Comparison of ENCODE assay signal across 18 cellular contexts in genomic region chr13:24893863-24894262, GRCh38.
DNase-seq lines count a peak whose midpoint lies in the region; ATAC-seq, FAIRE-seq and TF ChIP-seq lines count a peak whose summit lies in the region.
"Had no signal": no experiment of that assay in that cellular context is flagged by ENCODE, and none has a peak within 500 bp of the region (broad histone marks: within the 10 kb centered on the region; RNA-seq: fewer than 3 reads in every experiment).

No MANE protein-coding gene starts in this region.

- H3K27ac ChIP-seq in HUES6 (ENCODE audit: low read depth, low read length) (no peak overlapping the region), HepG2 (ENCODE audit: extremely low read length, insufficient read depth, low read length) (no peak overlapping the region), uterus (no peak overlapping the region)
- H3K27ac ChIP-seq: Peyer's patch, SJSA1 had no signal

- H3K27ac Mint-ChIP-seq in activated CD8-positive, alpha-beta T cell treated with anti-CD3 and anti-CD28 coated beads, Interleukin-2, amount 10 ng/mL, durations not matched to agents 7 days and 5 days = peak overlapping the region; percentile 10
- no peak overlapping the region for H3K27ac Mint-ChIP-seq in activated CD8-positive, alpha-beta T cell treated with anti-CD3 and anti-CD28 coated beads for 36 hours
- no peak overlapping the region for H3K27ac Mint-ChIP-seq in activated CD4-positive, alpha-beta memory T cell treated with anti-CD3 and anti-CD28 coated beads, Interleukin-2, amount 10 ng/mL, durations not matched to agents 7 days and 5 days

- FAIRE-seq in HepG2 (lab: Jason Lieb, UNC) = no peak
- FAIRE-seq: G401.6, HTR-8/SVneo had no signal

- H2AFZ ChIP-seq in HepG2 (ENCODE audit: low read length) = no peak overlapping the region

- H3K79me2 ChIP-seq in HepG2 (ENCODE audit: insufficient read depth, low read length) = no peaks in the 10 kb centered on the region

- POLR2A ChIA-PET in activated CD8-positive, alpha-beta T cell treated with anti-CD3 and anti-CD28 coated beads, Interleukin-2, amount 10 ng/mL, durations not matched to agents 7 days and 5 days (lab: Charles Lee) = no interaction called here
- POLR2A ChIA-PET in activated CD8-positive, alpha-beta T cell treated with anti-CD3 and anti-CD28 coated beads for 36 hours (lab: Charles Lee) = no interaction called here
- POLR2A ChIA-PET in HepG2 (lab: Yijun Ruan, JAX) = no interaction called here
- POLR2A ChIA-PET in activated CD4-positive, alpha-beta memory T cell treated with anti-CD3 and anti-CD28 coated beads, Interleukin-2, amount 10 ng/mL, durations not matched to agents 7 days and 5 days (lab: Charles Lee) = no interaction called here

- no peak for TF ChIP-seq RAD21 in HepG2 (CRISPR knock-in tag; IDR thresholded peaks at IDR 0.05)

- in situ Hi-C loops in HepG2 (cut with HindIII; ENCODE audit: extremely low pct_ligation_motif_present, low pct_unique_long_range_greater_than_20kb) = no loop called here

- no peak overlapping the region for H3K4me2 ChIP-seq in HepG2 (ENCODE audit: low read depth, low read length)

- intact Hi-C loops in activated CD8-positive, alpha-beta T cell treated with anti-CD3 and anti-CD28 coated beads for 36 hours (cut with micrococcal nuclease) = no loop called here
- intact Hi-C loops in HepG2 (cut with micrococcal nuclease; ENCODE audit: unreplicated experiment) = no loop called here
- intact Hi-C loops in uterus (cut with DNase I; ENCODE audit: low total_unique reads) = no loop called here

- 97% methylated on average over 12 of the region's 12 CpGs for WGBS in HepG2 (ENCODE audit: low lambda C conversion rate)

- TF ChIP-seq EP300 in HepG2 (IDR thresholded peaks at IDR 0.05; ENCODE audit: low read depth in 2 of 2, low read length in 2 of 2) (no peak), HepG2 (CRISPR knock-in tag; IDR thresholded peaks at IDR 0.05; ENCODE audit: borderline replicate concordance) (no peak)

- no TSS peak for BruUV-seq in HepG2 (replicated peaks; lab: Mats Ljungman, UMichigan)

- H3K9me3 Mint-ChIP-seq in activated CD8-positive, alpha-beta T cell treated with anti-CD3 and anti-CD28 coated beads, Interleukin-2, amount 10 ng/mL, durations not matched to agents 7 days and 5 days (ENCODE audit: insufficient read depth) = no peaks in the 10 kb centered on the region
- H3K9me3 Mint-ChIP-seq in activated CD8-positive, alpha-beta T cell treated with anti-CD3 and anti-CD28 coated beads for 36 hours = no peaks in the 10 kb centered on the region
- H3K9me3 Mint-ChIP-seq in activated CD4-positive, alpha-beta memory T cell treated with anti-CD3 and anti-CD28 coated beads, Interleukin-2, amount 10 ng/mL, durations not matched to agents 7 days and 5 days = no peaks in the 10 kb centered on the region
- H3K9me3 Mint-ChIP-seq: H9 had no signal

- H3K4me3 ChIP-seq in HUES6 (ENCODE audit: low read depth, low read length) (no peak overlapping the region), HepG2 (replicated peaks in 1 of 3; ENCODE audit: insufficient read depth in 1 of 3, low read depth in 2 of 3, low read length in 3 of 3) (no peak overlapping the region), uterus (no peak overlapping the region)
- H3K4me3 ChIP-seq: Peyer's patch, SJSA1 had no signal

- TF ChIP-seq CTCF in activated CD8-positive, alpha-beta T cell treated with anti-CD3 and anti-CD28 coated beads for 36 hours (IDR thresholded peaks at IDR 0.05) = no peak
- no peak for TF ChIP-seq CTCF in HepG2 (CRISPR knock-in tag; IDR thresholded peaks at IDR 0.05)
- no peak for TF ChIP-seq CTCF in uterus (IDR thresholded peaks at IDR 0.05)

- H3K36me3 Mint-ChIP-seq in activated CD8-positive, alpha-beta T cell treated with anti-CD3 and anti-CD28 coated beads, Interleukin-2, amount 10 ng/mL, durations not matched to agents 7 days and 5 days (ENCODE audit: low read depth) = peaks cover 48% of the 10 kb centered on the region
- H3K36me3 Mint-ChIP-seq in activated CD8-positive, alpha-beta T cell treated with anti-CD3 and anti-CD28 coated beads for 36 hours (ENCODE audit: low read depth) = peaks cover 43% of the 10 kb centered on the region
- peaks cover 48% of the 10 kb centered on the region for H3K36me3 Mint-ChIP-seq in activated CD4-positive, alpha-beta memory T cell treated with anti-CD3 and anti-CD28 coated beads, Interleukin-2, amount 10 ng/mL, durations not matched to agents 7 days and 5 days (ENCODE audit: low read depth)

- TF ChIP-seq POLR2A in HepG2 (IDR thresholded peaks at IDR 0.05; ENCODE audit: insufficient read depth in 1 of 2, low read depth in 2 of 2, low read length in 2 of 2) (no peak), uterus (IDR thresholded peaks at IDR 0.05) (no peak)

- no peaks in the 10 kb centered on the region for H4K20me1 ChIP-seq in HepG2 (ENCODE audit: insufficient read depth, low read length)

- H3K27me3 Mint-ChIP-seq in activated CD8-positive, alpha-beta T cell treated with anti-CD3 and anti-CD28 coated beads, Interleukin-2, amount 10 ng/mL, durations not matched to agents 7 days and 5 days (ENCODE audit: low read depth) = no peaks in the 10 kb centered on the region
- no peaks in the 10 kb centered on the region for H3K27me3 Mint-ChIP-seq in activated CD8-positive, alpha-beta T cell treated with anti-CD3 and anti-CD28 coated beads for 36 hours
- H3K27me3 Mint-ChIP-seq in activated CD4-positive, alpha-beta memory T cell treated with anti-CD3 and anti-CD28 coated beads, Interleukin-2, amount 10 ng/mL, durations not matched to agents 7 days and 5 days = no peaks in the 10 kb centered on the region

- no peaks in the 10 kb centered on the region for H3K4me1 Mint-ChIP-seq in activated CD8-positive, alpha-beta T cell treated with anti-CD3 and anti-CD28 coated beads, Interleukin-2, amount 10 ng/mL, durations not matched to agents 7 days and 5 days (ENCODE audit: low read depth)
- H3K4me1 Mint-ChIP-seq in activated CD8-positive, alpha-beta T cell treated with anti-CD3 and anti-CD28 coated beads for 36 hours (ENCODE audit: low read depth) = no peaks in the 10 kb centered on the region
- H3K4me1 Mint-ChIP-seq in activated CD4-positive, alpha-beta memory T cell treated with anti-CD3 and anti-CD28 coated beads, Interleukin-2, amount 10 ng/mL, durations not matched to agents 7 days and 5 days = no peaks in the 10 kb centered on the region

- ATAC-seq in activated CD8-positive, alpha-beta T cell treated with anti-CD3 and anti-CD28 coated beads, Interleukin-2, amount 10 ng/mL, durations not matched to agents 7 days and 5 days = no peak
- ATAC-seq in activated CD8-positive, alpha-beta T cell treated with anti-CD3 and anti-CD28 coated beads for 36 hours = no peak
- no peak for ATAC-seq in HepG2

- H3K9ac ChIP-seq in HUES6 (ENCODE audit: low read length) (peak overlapping the region; percentile 23), HepG2 (ENCODE audit: insufficient read depth, low read depth, low read length) (no peak overlapping the region)

- H3K36me3 ChIP-seq in HUES6 (ENCODE audit: control insufficient read depth, insufficient read depth, low read length) = peaks cover 79% of the 10 kb centered on the region
- peaks cover 10 to 44% of the 10 kb centered on the region in 2 experiments; a peak in 3 of 5 replicates for H3K36me3 ChIP-seq in HepG2 (replicated peaks in 1 of 2; ENCODE audit: control insufficient read depth in 1 of 2, insufficient read depth in 2 of 2, low read length in 2 of 2)
- H3K36me3 ChIP-seq in uterus = no peaks in the 10 kb centered on the region

- no peak overlapping the region for H3K4me3 Mint-ChIP-seq in activated CD8-positive, alpha-beta T cell treated with anti-CD3 and anti-CD28 coated beads, Interleukin-2, amount 10 ng/mL, durations not matched to agents 7 days and 5 days
- H3K4me3 Mint-ChIP-seq in activated CD8-positive, alpha-beta T cell treated with anti-CD3 and anti-CD28 coated beads for 36 hours = no peak overlapping the region
- no peak overlapping the region for H3K4me3 Mint-ChIP-seq in activated CD4-positive, alpha-beta memory T cell treated with anti-CD3 and anti-CD28 coated beads, Interleukin-2, amount 10 ng/mL, durations not matched to agents 7 days and 5 days
- H3K4me3 Mint-ChIP-seq: H9 had no signal

- H3K27me3 ChIP-seq in HUES6 (ENCODE audit: control insufficient read depth, insufficient read depth, low read length) = no peaks in the 10 kb centered on the region
- no peaks in the 10 kb centered on the region for H3K27me3 ChIP-seq in HepG2 (ENCODE audit: control insufficient read depth in 1 of 2, insufficient read depth in 2 of 2, low read length in 2 of 2)
- H3K27me3 ChIP-seq in uterus = no peaks in the 10 kb centered on the region
- H3K27me3 ChIP-seq: Peyer's patch, SJSA1 had no signal

- H3K9me3 ChIP-seq in HUES6 (ENCODE audit: control insufficient read depth, insufficient read depth, low read depth, low read length) = no peaks in the 10 kb centered on the region
- H3K9me3 ChIP-seq in HepG2 (ENCODE audit: low read length) = no peaks in the 10 kb centered on the region
- H3K9me3 ChIP-seq in uterus = no peaks in the 10 kb centered on the region
- H3K9me3 ChIP-seq: Peyer's patch, SJSA1 had no signal

- CTCF ChIA-PET in activated CD8-positive, alpha-beta T cell treated with anti-CD3 and anti-CD28 coated beads, Interleukin-2, amount 10 ng/mL, durations not matched to agents 7 days and 5 days (lab: Charles Lee) = no interaction called here
- CTCF ChIA-PET in activated CD8-positive, alpha-beta T cell treated with anti-CD3 and anti-CD28 coated beads for 36 hours (lab: Charles Lee) = no interaction called here
- CTCF ChIA-PET in HepG2 (lab: Yijun Ruan, JAX; ENCODE audit: low intra/inter-chr PET ratio, low total read pairs) = no interaction called here
- CTCF ChIA-PET in activated CD4-positive, alpha-beta memory T cell treated with anti-CD3 and anti-CD28 coated beads, Interleukin-2, amount 10 ng/mL, durations not matched to agents 7 days and 5 days (lab: Charles Lee) = no interaction called here

- DNase-seq in activated CD8-positive, alpha-beta T cell treated with anti-CD3 and anti-CD28 coated beads, Interleukin-2, amount 10 ng/mL, durations not matched to agents 7 days and 5 days = no peak
- no peak for DNase-seq in activated CD8-positive, alpha-beta T cell treated with anti-CD3 and anti-CD28 coated beads for 36 hours
- DNase-seq in HepG2 (ENCODE audit: low spot score) (no peak), islet precursor cell (no peak), uterus (no peak)
- DNase-seq in activated CD4-positive, alpha-beta memory T cell treated with anti-CD3 and anti-CD28 coated beads, Interleukin-2, amount 10 ng/mL, durations not matched to agents 7 days and 5 days = no peak
- DNase-seq: C1 segment of cervical spinal cord, DMS 273 treated with DMSO at 0.1 percent for 48 hours, H9, NCI-H1105 treated with DMSO at 0.1 percent for 48 hours, NCI-H1694 treated with DMSO at 0.1 percent for 48 hours, NCI-H510A, Peyer's patch, SW 1271 had no signal

- H3K4me1 ChIP-seq in HUES6 (ENCODE audit: control insufficient read depth, insufficient read depth, low read length) (no peaks in the 10 kb centered on the region), HepG2 (ENCODE audit: insufficient read depth, low read length) (no peaks in the 10 kb centered on the region), uterus (no peaks in the 10 kb centered on the region)
- H3K4me1 ChIP-seq: Peyer's patch, SJSA1 had no signal

TF ChIP-seq in HepG2, 621 proteins besides CTCF, POLR2A, EP300 and RAD21 (continues in another document):
- no peak for TF ChIP-seq ZFP37 (CRISPR knock-in tag; IDR thresholded peaks at IDR 0.05; ENCODE audit: borderline replicate concordance)
- no peak for TF ChIP-seq ZNF296 (CRISPR knock-in tag; conservative IDR thresholded peaks at IDR 0.05)
- TF ChIP-seq ZSCAN31 (CRISPR knock-in tag; IDR thresholded peaks at IDR 0.05; ENCODE audit: low read depth) = no peak
